ENCODE assay signal across 18 cellular contexts in genomic region chr18:61991201-61991600, GRCh38.
A peak's percentile ranks its signal among the peaks of the same experiment; 100 is the strongest.
DNase-seq lines count a peak whose midpoint lies in the region; TF ChIP-seq lines count a peak whose summit lies in the region.
"Had no signal": no experiment of that assay in that cellular context is flagged by ENCODE, and none has a peak within 500 bp of the region (broad histone marks: within the 10 kb centered on the region; RNA-seq: fewer than 3 reads in every experiment).

No MANE protein-coding gene starts in this region.

- no peaks in the 10 kb centered on the region for H4K20me1 ChIP-seq in GM23248 (ENCODE audit: insufficient read depth)
- H4K20me1 ChIP-seq in MM.1S (ENCODE audit: insufficient read depth, low read length), result no peaks in the 10 kb centered on the region

- H3K9me3 Mint-ChIP-seq in glutamatergic neuron (ENCODE audit: unreplicated experiment), result no peaks in the 10 kb centered on the region

- H3F3A ChIP-seq in GM23248 (ENCODE audit: insufficient read depth), result peaks cover 44% of the 10 kb centered on the region
- no peaks in the 10 kb centered on the region for H3F3A ChIP-seq in MM.1S (ENCODE audit: insufficient read depth, low read length)

- DNase-seq in A172 (ENCODE audit: low spot score), result peak; percentile 13
- peak; percentile 79 for DNase-seq in GM23248
- DNase-seq in astrocyte of the hippocampus (ENCODE audit: low read depth, low spot score), result peak; percentile 91
- peak; percentile 8 for DNase-seq in glomerular visceral epithelial cell (ENCODE audit: extremely low spot score)
- no peak for DNase-seq in NCI-H1048 (lab: John Stamatoyannopoulos, UW)
- DNase-seq in glutamatergic neuron, result no peak
- no peak for DNase-seq in central memory CD4-positive, alpha-beta T cell
- DNase-seq in MM.1S, result no peak
- DNase-seq: activated CD8-positive, alpha-beta T cell treated with anti-CD3 and anti-CD28 coated beads, Interleukin-2, amount 10 ng/mL, durations not matched to agents 7 days and 5 days; activated effector memory CD4-positive, alpha-beta T cell treated with anti-CD3 and anti-CD28 coated beads, Interleukin-2, amount 50 U/mL, for 16 hours; AML-193; NCI-H1436; NCI-H526 treated with DMSO at 0.1 percent for 48 hours; posterior cingulate gyrus; stimulated activated CD8-positive, alpha-beta memory T cell treated with anti-CD3 and anti-CD28 coated beads, Interleukin-4, amount 100 ng/mL, for 48 hours; upper lobe of right lung had no signal

- H3K79me2 ChIP-seq in GM23248 (ENCODE audit: insufficient read depth) (no peaks in the 10 kb centered on the region), MM.1S (ENCODE audit: low read length) (no peaks in the 10 kb centered on the region)

- H3K36me3 ChIP-seq in GM23248 (ENCODE audit: low read depth), result no peaks in the 10 kb centered on the region
- no peaks in the 10 kb centered on the region for H3K36me3 ChIP-seq in MM.1S (replicated peaks; ENCODE audit: insufficient read depth, low read length)
- H3K36me3 ChIP-seq: cardiac muscle cell, upper lobe of right lung had no signal

- peak overlapping the region; percentile 49 for H2AFZ ChIP-seq in GM23248
- H2AFZ ChIP-seq in MM.1S (ENCODE audit: low read length), result no peak overlapping the region

- H3K4me2 ChIP-seq in GM23248 (ENCODE audit: unreplicated experiment) (peak overlapping the region; percentile 67), MM.1S (ENCODE audit: low read depth, low read length) (no peak overlapping the region)

- H3K4me3 ChIP-seq in GM23248 (no peak overlapping the region), MM.1S (ENCODE audit: low read length) (no peak overlapping the region)
- H3K4me3 ChIP-seq: cardiac muscle cell, upper lobe of right lung had no signal

- H3K4me1 Mint-ChIP-seq in glutamatergic neuron (ENCODE audit: low read depth, unreplicated experiment), result no peaks in the 10 kb centered on the region

- H3K27me3 Mint-ChIP-seq in glutamatergic neuron (ENCODE audit: unreplicated experiment), result no peaks in the 10 kb centered on the region

- TF ChIP-seq CTCF in glutamatergic neuron (IDR thresholded peaks at IDR 0.05; ENCODE audit: partially characterized antibody, unreplicated experiment), result no peak
- no peak for TF ChIP-seq CTCF in MM.1S (IDR thresholded peaks at IDR 0.05; ENCODE audit: low read length)

- no peak overlapping the region for H3K4me3 Mint-ChIP-seq in glutamatergic neuron (ENCODE audit: unreplicated experiment)
- H3K4me3 Mint-ChIP-seq: activated CD8-positive, alpha-beta T cell treated with anti-CD3 and anti-CD28 coated beads, Interleukin-2, amount 10 ng/mL, durations not matched to agents 7 days and 5 days had no signal

- WGBS in GM23248 (ENCODE audit: low coverage in 1 of 2, low lambda C conversion rate in 2 of 2, missing lambda C conversion rate in 2 of 2), 2 experiments, result 29 to 30% methylated on average over 3 of the region's 3 CpGs

- H3K27ac Mint-ChIP-seq in glutamatergic neuron (ENCODE audit: unreplicated experiment), result no peak overlapping the region
- H3K27ac Mint-ChIP-seq: activated CD8-positive, alpha-beta T cell treated with anti-CD3 and anti-CD28 coated beads, Interleukin-2, amount 10 ng/mL, durations not matched to agents 7 days and 5 days had no signal

- peaks cover 47% of the 10 kb centered on the region for H3K4me1 ChIP-seq in GM23248 (ENCODE audit: insufficient read depth)
- H3K4me1 ChIP-seq in MM.1S (ENCODE audit: low read length), result peaks cover 11% of the 10 kb centered on the region

- no peaks in the 10 kb centered on the region for H3K27me3 ChIP-seq in GM23248 (replicated peaks; ENCODE audit: insufficient read depth)
- H3K27me3 ChIP-seq in MM.1S (replicated peaks; ENCODE audit: insufficient read depth, low read length), result no peaks in the 10 kb centered on the region
- H3K27me3 ChIP-seq: cardiac muscle cell, upper lobe of right lung had no signal

- H3K9me3 ChIP-seq in GM23248 (ENCODE audit: low read depth) (no peaks in the 10 kb centered on the region), MM.1S (replicated peaks; ENCODE audit: insufficient read depth, low read length) (no peaks in the 10 kb centered on the region)
- H3K9me3 ChIP-seq: upper lobe of right lung had no signal

- no peaks in the 10 kb centered on the region for H3K9me2 ChIP-seq in GM23248 (ENCODE audit: insufficient read depth)
- no peaks in the 10 kb centered on the region for H3K9me2 ChIP-seq in MM.1S (replicated peaks; ENCODE audit: insufficient read depth, low read length)

- in situ Hi-C loops in GM23248 (cut with MboI), result no loop called here

- H3K27ac ChIP-seq in GM23248, result peak overlapping the region; percentile 90
- no peak overlapping the region for H3K27ac ChIP-seq in MM.1S (ENCODE audit: low read length)
- H3K27ac ChIP-seq: cardiac muscle cell, RWPE1, upper lobe of right lung had no signal

- H3K9ac ChIP-seq in GM23248 (no peak overlapping the region), MM.1S (ENCODE audit: low read length) (no peak overlapping the region)

- H3K36me3 Mint-ChIP-seq in glutamatergic neuron (ENCODE audit: unreplicated experiment), result no peaks in the 10 kb centered on the region

Comparison
In these comparisons a context has a peak if more than half of its experiments do, and no peak if none do; other contexts are left out.
1. DNase-seq: peak in A172 (single experiment), GM23248 (single experiment), astrocyte of the hippocampus (single experiment) and glomerular visceral epithelial cell (single experiment); none in NCI-H1048 (single experiment), glutamatergic neuron (single experiment), central memory CD4-positive, alpha-beta T cell (single experiment) and MM.1S (single experiment).